8 cellular contexts compared by ENCODE assay signal in the genomic region with DNA sequence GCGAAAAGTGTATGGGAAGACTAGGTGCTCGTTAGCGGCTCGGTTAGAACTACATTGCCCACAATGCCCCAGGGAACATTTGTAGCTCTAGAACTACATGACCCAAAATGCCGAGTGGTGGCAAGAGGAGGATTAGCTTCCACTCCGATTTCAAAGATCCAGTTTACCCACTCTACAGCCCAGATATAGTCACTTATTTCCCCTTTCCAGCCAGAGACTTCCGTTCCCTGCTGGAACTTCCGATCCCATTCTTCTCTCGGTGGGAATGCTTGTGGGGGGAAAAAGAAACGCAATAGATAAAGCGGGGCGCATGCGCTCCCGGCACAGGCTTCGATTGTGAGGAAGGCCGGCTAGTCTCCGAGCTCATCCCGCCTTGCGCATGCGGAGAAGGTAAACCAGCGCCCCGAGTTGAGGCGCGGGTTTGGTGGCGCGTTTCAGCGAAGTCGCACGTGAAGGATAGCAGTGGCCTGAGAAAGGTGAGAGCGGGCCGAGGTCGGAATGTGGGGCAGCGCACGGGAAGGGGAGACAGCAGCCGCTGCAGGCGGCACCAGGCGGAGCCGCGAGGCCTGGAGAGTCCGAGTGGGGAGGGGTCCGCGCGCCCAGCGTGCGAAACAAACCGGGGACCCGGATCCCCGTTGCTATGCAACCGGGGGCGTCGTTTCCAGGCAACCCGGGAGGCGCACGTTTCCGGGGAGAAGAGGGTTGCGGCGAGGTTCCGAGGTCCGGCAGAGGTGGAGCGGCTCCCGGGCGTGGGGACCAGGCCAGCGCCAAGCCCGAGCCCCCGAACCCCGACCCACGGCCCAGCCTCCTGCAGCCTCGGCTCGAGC. TPM values are rescaled to one million over a fixed set of nuclear protein-coding genes. Genes with fewer than 3 reads are reported as not detected.
DNase-seq lines count a peak whose midpoint lies in the region; ATAC-seq, FAIRE-seq and TF ChIP-seq lines count a peak whose summit lies in the region.

Gene TMEM109 (plus strand): TSS at position 366 of the 827 bp plus-strand sequence. CDS start 5,536 bp downstream, outside the sequence.

- intact Hi-C loops in left ventricle myocardium superior (cut with micrococcal nuclease) (no loop called here), upper lobe of right lung (cut with DNase I) (no loop called here)

- peak within 1 kb of the TSS; percentile 96 for H3K4me3 Mint-ChIP-seq in T-helper 1 cell treated with Interleukin-12 subunit alpha and Interleukin-12 subunit beta and Interleukin-4 antibody, amounts not matched to agents 30 μg/mL and 1 μg/mL, for 36 hours
- peak within 1 kb of the TSS; percentile 88 for H3K4me3 Mint-ChIP-seq in progenitor cell of endocrine pancreas (ENCODE audit: low read depth)

- peak within 1 kb of the TSS; percentile 83 for H3K4me3 ChIP-seq in upper lobe of right lung

- H3K9me3 ChIP-seq in upper lobe of right lung, result no peaks in the 10 kb centered on the region

- DNase-seq in GM12892 (ENCODE audit: insufficient read length) (peak; percentile 87), NCI-H1694 treated with DMSO at 0.1 percent for 48 hours (lab: John Stamatoyannopoulos, UW) (peak; percentile 92), amniotic stem cell (lab: John Stamatoyannopoulos, UW) (peak; percentile 76), left ventricle myocardium superior (peak; percentile 93), progenitor cell of endocrine pancreas (ENCODE audit: low spot score, unreplicated experiment) (peak; percentile 72), upper lobe of right lung (peak; percentile 94)

- ATAC-seq in HG02870 (IDR thresholded peaks at IDR 0.05; ENCODE audit: unreplicated experiment), result peak; percentile 41
- ATAC-seq in left ventricle myocardium superior, result peak; percentile 88
- ATAC-seq in upper lobe of right lung, result peak; percentile 83

- peaks cover 6% of the 10 kb centered on the region for H3K36me3 Mint-ChIP-seq in T-helper 1 cell treated with Interleukin-12 subunit alpha and Interleukin-12 subunit beta and Interleukin-4 antibody, amounts not matched to agents 30 μg/mL and 1 μg/mL, for 36 hours (ENCODE audit: low read depth)
- no peaks in the 10 kb centered on the region for H3K36me3 Mint-ChIP-seq in progenitor cell of endocrine pancreas (ENCODE audit: insufficient read depth)

- no peaks in the 10 kb centered on the region for H3K9me3 Mint-ChIP-seq in T-helper 1 cell treated with Interleukin-12 subunit alpha and Interleukin-12 subunit beta and Interleukin-4 antibody, amounts not matched to agents 30 μg/mL and 1 μg/mL, for 36 hours
- no peaks in the 10 kb centered on the region for H3K9me3 Mint-ChIP-seq in progenitor cell of endocrine pancreas (ENCODE audit: low read depth)

- peak within 1 kb of the TSS; percentile 95 for H3K27ac Mint-ChIP-seq in T-helper 1 cell treated with Interleukin-12 subunit alpha and Interleukin-12 subunit beta and Interleukin-4 antibody, amounts not matched to agents 30 μg/mL and 1 μg/mL, for 36 hours
- H3K27ac Mint-ChIP-seq in progenitor cell of endocrine pancreas, result peak within 1 kb of the TSS; percentile 96

- TF ChIP-seq POLR2A in GM12892 (IDR thresholded peaks at IDR 0.05; ENCODE audit: low read depth, low read length), result peak; percentile 57; the same call in 1 of the 2 replicates

- H3K36me3 ChIP-seq in upper lobe of right lung, result no peaks in the 10 kb centered on the region

- TF ChIP-seq CTCF in progenitor cell of endocrine pancreas (IDR thresholded peaks at IDR 0.05; ENCODE audit: unreplicated experiment) (no peak), upper lobe of right lung (IDR thresholded peaks at IDR 0.05) (no peak)

- H3K4me1 Mint-ChIP-seq in T-helper 1 cell treated with Interleukin-12 subunit alpha and Interleukin-12 subunit beta and Interleukin-4 antibody, amounts not matched to agents 30 μg/mL and 1 μg/mL, for 36 hours (ENCODE audit: low read depth), result peaks cover 43% of the 10 kb centered on the region
- H3K4me1 Mint-ChIP-seq in progenitor cell of endocrine pancreas (ENCODE audit: low read depth), result peaks cover 21% of the 10 kb centered on the region

- FAIRE-seq in GM12892 (lab: Jason Lieb, UNC), result peak; percentile 98

- H3K4me1 ChIP-seq in upper lobe of right lung, result peaks cover 36% of the 10 kb centered on the region

- peak within 1 kb of the TSS; percentile 96 for H3K27ac ChIP-seq in upper lobe of right lung

- peaks cover 6% of the 10 kb centered on the region for H3K27me3 Mint-ChIP-seq in T-helper 1 cell treated with Interleukin-12 subunit alpha and Interleukin-12 subunit beta and Interleukin-4 antibody, amounts not matched to agents 30 μg/mL and 1 μg/mL, for 36 hours (ENCODE audit: low read depth)
- H3K27me3 Mint-ChIP-seq in progenitor cell of endocrine pancreas, result peaks cover 14% of the 10 kb centered on the region

- H3K27me3 ChIP-seq in upper lobe of right lung, result no peaks in the 10 kb centered on the region

RNA-seq across cellular contexts. Expression of gene TMEM109, which starts in this region (rescaled TPM):
- 49.8 TPM for polyA plus RNA-seq in GM12892 (2012; ENCODE audit: missing spikeins)
- total RNA-seq in left ventricle myocardium superior (97.0 TPM), progenitor cell of endocrine pancreas (45.7 and 48.7 TPM in 2 replicates), upper lobe of right lung (156 TPM)

Comparison
In these comparisons a context has a peak if more than half of its experiments do, and no peak if none do; other contexts are left out.
1. Peak in every context shown above with its lines: DNase-seq, ATAC-seq, H3K4me3 ChIP-seq and H3K27ac ChIP-seq.